23 cellular contexts compared by ENCODE assay signal in the genomic region with DNA sequence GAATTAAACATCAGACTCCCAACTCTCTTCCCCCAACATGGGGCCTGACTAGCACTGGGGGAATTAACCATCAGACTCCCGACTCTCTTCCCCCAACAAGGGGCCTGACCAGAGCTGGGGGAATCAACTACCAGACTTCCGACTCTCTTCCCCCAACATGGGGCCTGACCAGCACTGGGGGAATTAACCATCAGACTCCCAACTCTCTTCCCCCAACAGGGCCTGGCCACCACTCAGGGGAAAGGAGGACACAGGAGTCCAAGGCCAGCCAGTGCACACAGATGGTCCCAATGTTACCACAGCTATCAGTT. TPM values are rescaled to one million over a fixed set of nuclear protein-coding genes. Genes with fewer than 3 reads are reported as not detected.
A peak's percentile ranks its signal among the peaks of the same experiment; 100 is the strongest.
DNase-seq lines count a peak whose midpoint lies in the region; ATAC-seq and TF ChIP-seq lines count a peak whose summit lies in the region.
"Had no signal": no experiment of that assay in that cellular context is flagged by ENCODE, and none has a peak within 500 bp of the region (broad histone marks: within the 10 kb centered on the region; RNA-seq: fewer than 3 reads in every experiment).

No MANE protein-coding gene starts in this region.

- no peaks in the 10 kb centered on the region for H3K9me3 Mint-ChIP-seq in activated naive CD4-positive, alpha-beta T cell treated with anti-CD3 and anti-CD28 coated beads, Interleukin-2, amount 50 U/mL, for 24 hours
- no peaks in the 10 kb centered on the region for H3K9me3 Mint-ChIP-seq in activated naive CD4-positive, alpha-beta T cell treated with anti-CD3 and anti-CD28 coated beads for 36 hours
- no peaks in the 10 kb centered on the region for H3K9me3 Mint-ChIP-seq in activated CD8-positive, alpha-beta T cell treated with anti-CD3 and anti-CD28 coated beads for 36 hours
- no peaks in the 10 kb centered on the region for H3K9me3 Mint-ChIP-seq in endodermal cell
- no peaks in the 10 kb centered on the region for H3K9me3 Mint-ChIP-seq in stimulated activated naive B cell treated with anti-CD40 and anti-IgM and Interleukin-4, amounts not matched to agents 10 μg/mL and 1 μg/mL and 100 μg/mL, for 72 hours

- no peak for DNase-seq in activated naive CD4-positive, alpha-beta T cell treated with anti-CD3 and anti-CD28 coated beads for 36 hours
- DNase-seq in activated CD8-positive, alpha-beta T cell treated with anti-CD3 and anti-CD28 coated beads for 36 hours, result no peak
- DNase-seq in endodermal cell, result peak; percentile 18
- no peak for DNase-seq in stimulated activated naive B cell treated with anti-CD40 and anti-IgM and Interleukin-4, amounts not matched to agents 10 μg/mL and 1 μg/mL and 100 μg/mL, for 72 hours
- DNase-seq in NCI-H146 treated with DMSO at 0.1 percent for 48 hours (lab: John Stamatoyannopoulos, UW; ENCODE audit: unreplicated experiment), result no peak
- DNase-seq in stimulated activated CD4-positive, alpha-beta T cell treated with anti-CD3 and anti-CD28 coated beads, Interleukin-15, amount 100 ng/mL, for 24 hours, result no peak
- DNase-seq in NCI-H1048 (lab: John Stamatoyannopoulos, UW), result no peak
- DNase-seq: aorta; BE2C; DMS79 treated with DMSO at 0.1 percent for 48 hours; erythroblast; GOT3; heart left ventricle; NCI-H1436; NCI-H510A treated with DMSO at 0.1 percent for 48 hours; SHP77; stimulated activated CD4-positive, alpha-beta T cell treated with anti-CD3 and anti-CD28 coated beads, Interleukin-1b, Interleukin-23, amount 100 ng/mL, for 48 hours had no signal

- no peaks in the 10 kb centered on the region for H3K4me1 ChIP-seq in endodermal cell (ENCODE audit: control insufficient read depth, insufficient read depth, low read length)
- H3K4me1 ChIP-seq: BE2C, prostate gland had no signal

- H3K27ac Mint-ChIP-seq in activated naive CD4-positive, alpha-beta T cell treated with anti-CD3 and anti-CD28 coated beads, Interleukin-2, amount 50 U/mL, for 24 hours, result peak overlapping the region; percentile 35
- no peak overlapping the region for H3K27ac Mint-ChIP-seq in activated naive CD4-positive, alpha-beta T cell treated with anti-CD3 and anti-CD28 coated beads for 36 hours
- H3K27ac Mint-ChIP-seq in activated CD8-positive, alpha-beta T cell treated with anti-CD3 and anti-CD28 coated beads for 36 hours, result peak overlapping the region; percentile 79
- H3K27ac Mint-ChIP-seq in endodermal cell, result no peak overlapping the region
- peak overlapping the region; percentile 31 for H3K27ac Mint-ChIP-seq in stimulated activated naive B cell treated with anti-CD40 and anti-IgM and Interleukin-4, amounts not matched to agents 10 μg/mL and 1 μg/mL and 100 μg/mL, for 72 hours

- H3K27me3 ChIP-seq in endodermal cell (ENCODE audit: control insufficient read depth, insufficient read depth, low read length, poor library complexity, severe bottlenecking), result no peaks in the 10 kb centered on the region
- H3K27me3 ChIP-seq: BE2C, cardiac muscle cell, heart left ventricle had no signal

- CTCF ChIA-PET in activated naive CD4-positive, alpha-beta T cell treated with anti-CD3 and anti-CD28 coated beads for 36 hours (lab: Charles Lee), result no interaction called here
- CTCF ChIA-PET in activated CD8-positive, alpha-beta T cell treated with anti-CD3 and anti-CD28 coated beads for 36 hours (lab: Charles Lee), result no interaction called here

- no peak for TF ChIP-seq CTCF in activated CD8-positive, alpha-beta T cell treated with anti-CD3 and anti-CD28 coated beads for 36 hours (IDR thresholded peaks at IDR 0.05)
- TF ChIP-seq CTCF in endodermal cell (conservative IDR thresholded peaks at IDR 0.05), result no peak

- H3K4me3 ChIP-seq in endodermal cell (ENCODE audit: low read length), result no peak overlapping the region
- H3K4me3 ChIP-seq: cardiac muscle cell, heart left ventricle, prostate gland had no signal

- H3K27ac ChIP-seq in endodermal cell (ENCODE audit: low read depth, low read length), result no peak overlapping the region
- H3K27ac ChIP-seq: cardiac muscle cell, prostate gland had no signal

- peaks cover 25% of the 10 kb centered on the region for H3K36me3 ChIP-seq in endodermal cell (ENCODE audit: control insufficient read depth, insufficient read depth, low read length)
- H3K36me3 ChIP-seq: cardiac muscle cell, prostate gland had no signal

- H3K9me3 ChIP-seq in endodermal cell (ENCODE audit: control insufficient read depth, low read length), result no peaks in the 10 kb centered on the region
- H3K9me3 ChIP-seq: BE2C, heart left ventricle, prostate gland had no signal

- H3K4me3 Mint-ChIP-seq in activated naive CD4-positive, alpha-beta T cell treated with anti-CD3 and anti-CD28 coated beads, Interleukin-2, amount 50 U/mL, for 24 hours, result no peak overlapping the region
- no peak overlapping the region for H3K4me3 Mint-ChIP-seq in activated naive CD4-positive, alpha-beta T cell treated with anti-CD3 and anti-CD28 coated beads for 36 hours
- H3K4me3 Mint-ChIP-seq in activated CD8-positive, alpha-beta T cell treated with anti-CD3 and anti-CD28 coated beads for 36 hours, result no peak overlapping the region
- no peak overlapping the region for H3K4me3 Mint-ChIP-seq in endodermal cell
- no peak overlapping the region for H3K4me3 Mint-ChIP-seq in stimulated activated naive B cell treated with anti-CD40 and anti-IgM and Interleukin-4, amounts not matched to agents 10 μg/mL and 1 μg/mL and 100 μg/mL, for 72 hours

- peaks cover 7% of the 10 kb centered on the region for H3K4me1 Mint-ChIP-seq in activated naive CD4-positive, alpha-beta T cell treated with anti-CD3 and anti-CD28 coated beads, Interleukin-2, amount 50 U/mL, for 24 hours
- peaks cover 20% of the 10 kb centered on the region for H3K4me1 Mint-ChIP-seq in activated naive CD4-positive, alpha-beta T cell treated with anti-CD3 and anti-CD28 coated beads for 36 hours (ENCODE audit: low read depth)
- peaks cover 40% of the 10 kb centered on the region for H3K4me1 Mint-ChIP-seq in activated CD8-positive, alpha-beta T cell treated with anti-CD3 and anti-CD28 coated beads for 36 hours (ENCODE audit: low read depth)
- H3K4me1 Mint-ChIP-seq in endodermal cell, result peaks cover 18% of the 10 kb centered on the region
- peaks cover 11 to 16% of the 10 kb centered on the region in 2 donors for H3K4me1 Mint-ChIP-seq in stimulated activated naive B cell treated with anti-CD40 and anti-IgM and Interleukin-4, amounts not matched to agents 10 μg/mL and 1 μg/mL and 100 μg/mL, for 72 hours

- intact Hi-C loops in activated naive CD4-positive, alpha-beta T cell treated with anti-CD3 and anti-CD28 coated beads for 36 hours (cut with micrococcal nuclease), result no loop called here
- intact Hi-C loops in activated CD8-positive, alpha-beta T cell treated with anti-CD3 and anti-CD28 coated beads for 36 hours (cut with micrococcal nuclease), result no loop called here

- WGBS in endodermal cell (ENCODE audit: insufficient coverage in 1 of 2, insufficient read length in 1 of 2), 2 experiments, result 96 to 100% methylated on average over 1 to 2 of the region's 2 CpGs

- H3K9ac ChIP-seq in endodermal cell (ENCODE audit: extremely low read depth, low read length, poor library complexity, severe bottlenecking), result no peak overlapping the region

- no peaks in the 10 kb centered on the region for H3K27me3 Mint-ChIP-seq in activated naive CD4-positive, alpha-beta T cell treated with anti-CD3 and anti-CD28 coated beads, Interleukin-2, amount 50 U/mL, for 24 hours
- no peaks in the 10 kb centered on the region for H3K27me3 Mint-ChIP-seq in activated naive CD4-positive, alpha-beta T cell treated with anti-CD3 and anti-CD28 coated beads for 36 hours (ENCODE audit: low read depth)
- H3K27me3 Mint-ChIP-seq in activated CD8-positive, alpha-beta T cell treated with anti-CD3 and anti-CD28 coated beads for 36 hours, result no peaks in the 10 kb centered on the region
- no peaks in the 10 kb centered on the region for H3K27me3 Mint-ChIP-seq in endodermal cell (ENCODE audit: insufficient read depth)
- H3K27me3 Mint-ChIP-seq in stimulated activated naive B cell treated with anti-CD40 and anti-IgM and Interleukin-4, amounts not matched to agents 10 μg/mL and 1 μg/mL and 100 μg/mL, for 72 hours, result no peaks in the 10 kb centered on the region

- ATAC-seq in activated CD8-positive, alpha-beta T cell treated with anti-CD3 and anti-CD28 coated beads for 36 hours, result no peak
- no peak for ATAC-seq in stimulated activated naive B cell treated with anti-CD40 and anti-IgM and Interleukin-4, amounts not matched to agents 10 μg/mL and 1 μg/mL and 100 μg/mL, for 72 hours (replicated peaks)
- ATAC-seq: activated CD4-positive, CD25-positive, alpha-beta regulatory T cell treated with anti-CD3 and anti-CD28 coated beads, Interleukin-2, amount 50 U/mL, for 24 hours; heart left ventricle had no signal

- POLR2A ChIA-PET in activated CD8-positive, alpha-beta T cell treated with anti-CD3 and anti-CD28 coated beads for 36 hours (lab: Charles Lee), result no interaction called here

- peaks cover 16% of the 10 kb centered on the region for H3K36me3 Mint-ChIP-seq in activated naive CD4-positive, alpha-beta T cell treated with anti-CD3 and anti-CD28 coated beads, Interleukin-2, amount 50 U/mL, for 24 hours
- peaks cover 30% of the 10 kb centered on the region for H3K36me3 Mint-ChIP-seq in activated naive CD4-positive, alpha-beta T cell treated with anti-CD3 and anti-CD28 coated beads for 36 hours (ENCODE audit: low read depth)
- H3K36me3 Mint-ChIP-seq in activated CD8-positive, alpha-beta T cell treated with anti-CD3 and anti-CD28 coated beads for 36 hours (ENCODE audit: low read depth), result peaks cover 52% of the 10 kb centered on the region
- peaks cover 45% of the 10 kb centered on the region for H3K36me3 Mint-ChIP-seq in endodermal cell (ENCODE audit: low read depth)
- H3K36me3 Mint-ChIP-seq in stimulated activated naive B cell treated with anti-CD40 and anti-IgM and Interleukin-4, amounts not matched to agents 10 μg/mL and 1 μg/mL and 100 μg/mL, for 72 hours, result peaks cover 70 to 73% of the 10 kb centered on the region in 2 donors

RNA-seq across cellular contexts. Expression of a gene that starts 13.1 kb away (rescaled TPM):
- total RNA-seq in activated naive CD4-positive, alpha-beta T cell treated with anti-CD3 and anti-CD28 coated beads for 36 hours, result 10 to 100 TPM; 37.8 to 43.1 TPM
- 10 to 100 TPM; 48.5 to 49.3 TPM for total RNA-seq in activated CD8-positive, alpha-beta T cell treated with anti-CD3 and anti-CD28 coated beads for 36 hours
- total RNA-seq in endodermal cell, result not detected
- polyA plus RNA-seq in endodermal cell (2013, experiment 1 of 2), result not detected
- polyA plus RNA-seq in endodermal cell (2013, experiment 2 of 2), result not detected
- total RNA-seq: cardiac muscle cell, fibroblast of villous mesenchyme, lung microvascular endothelial cell had no signal

RNA-seq across cellular contexts. Expression of a gene that starts 30.4 kb away (rescaled TPM):
- total RNA-seq in activated naive CD4-positive, alpha-beta T cell treated with anti-CD3 and anti-CD28 coated beads for 36 hours, result 10 to 100 TPM; 46.9 to 50.9 TPM
- 10 to 100 TPM; 36.7 to 40.0 TPM for total RNA-seq in activated CD8-positive, alpha-beta T cell treated with anti-CD3 and anti-CD28 coated beads for 36 hours
- total RNA-seq in endodermal cell, result 10 to 100 TPM; 60.2 to 65.6 TPM
- polyA plus RNA-seq in endodermal cell (2013, experiment 1 of 2), result 76.8 TPM
- 70.0 TPM for polyA plus RNA-seq in endodermal cell (2013, experiment 2 of 2)

Comparison
In these comparisons a context has a peak if more than half of its experiments do, and no peak if none do; other contexts are left out.
1. H3K27ac Mint-ChIP-seq: peak in activated naive CD4-positive, alpha-beta T cell treated with anti-CD3 and anti-CD28 coated beads, Interleukin-2, amount 50 U/mL, for 24 hours (single experiment), activated CD8-positive, alpha-beta T cell treated with anti-CD3 and anti-CD28 coated beads for 36 hours (single experiment) and stimulated activated naive B cell treated with anti-CD40 and anti-IgM and Interleukin-4, amounts not matched to agents 10 μg/mL and 1 μg/mL and 100 μg/mL, for 72 hours (single experiment); none in activated naive CD4-positive, alpha-beta T cell treated with anti-CD3 and anti-CD28 coated beads for 36 hours (single experiment) and endodermal cell (single experiment).
2. RNA of a gene that starts 13.1 kb away (total RNA-seq): 48.5 to 49.3 TPM in activated CD8-positive, alpha-beta T cell treated with anti-CD3 and anti-CD28 coated beads for 36 hours and 37.8 to 43.1 TPM in activated naive CD4-positive, alpha-beta T cell treated with anti-CD3 and anti-CD28 coated beads for 36 hours; not detected in endodermal cell; every median in the first group is over 10 times any median in the second.